In the genomic region with DNA sequence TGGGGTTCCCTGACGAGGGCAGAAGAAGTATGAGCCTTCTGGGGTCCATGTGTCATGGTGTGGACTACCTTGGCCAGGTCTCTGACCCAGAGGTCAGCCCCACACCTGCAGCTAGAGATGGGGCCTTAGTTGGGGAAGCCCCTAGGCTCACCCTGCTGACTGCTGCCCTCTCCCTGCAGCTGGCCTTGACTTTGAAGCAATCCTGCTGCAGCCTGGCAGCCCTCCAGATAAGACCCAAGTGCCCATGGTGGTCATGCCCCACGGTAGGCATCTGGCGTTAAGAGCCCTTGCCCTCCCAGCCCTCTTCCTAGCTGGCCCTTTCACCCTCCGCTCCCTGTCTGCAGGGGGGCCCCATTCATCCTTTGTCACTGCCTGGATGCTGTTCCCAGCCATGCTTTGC, we compare ENCODE assay signal across 8 cellular contexts.
"Had no signal": no experiment of that assay in that cellular context is flagged by ENCODE, and none has a peak within 500 bp of the region (broad histone marks: within the 10 kb centered on the region; RNA-seq: fewer than 3 reads in every experiment).

No MANE protein-coding gene starts in this region.

- DNase-seq: GDM1, GF-D8 had no signal

- H3K4me3 ChIP-seq: GM12878 had no signal

- ATAC-seq: GM12878 had no signal

- FAIRE-seq: G401.6, GM12878, GM12891, GM12892, GM18507, GM19239 had no signal
